20 cellular contexts compared by ENCODE assay signal in the genomic region with DNA sequence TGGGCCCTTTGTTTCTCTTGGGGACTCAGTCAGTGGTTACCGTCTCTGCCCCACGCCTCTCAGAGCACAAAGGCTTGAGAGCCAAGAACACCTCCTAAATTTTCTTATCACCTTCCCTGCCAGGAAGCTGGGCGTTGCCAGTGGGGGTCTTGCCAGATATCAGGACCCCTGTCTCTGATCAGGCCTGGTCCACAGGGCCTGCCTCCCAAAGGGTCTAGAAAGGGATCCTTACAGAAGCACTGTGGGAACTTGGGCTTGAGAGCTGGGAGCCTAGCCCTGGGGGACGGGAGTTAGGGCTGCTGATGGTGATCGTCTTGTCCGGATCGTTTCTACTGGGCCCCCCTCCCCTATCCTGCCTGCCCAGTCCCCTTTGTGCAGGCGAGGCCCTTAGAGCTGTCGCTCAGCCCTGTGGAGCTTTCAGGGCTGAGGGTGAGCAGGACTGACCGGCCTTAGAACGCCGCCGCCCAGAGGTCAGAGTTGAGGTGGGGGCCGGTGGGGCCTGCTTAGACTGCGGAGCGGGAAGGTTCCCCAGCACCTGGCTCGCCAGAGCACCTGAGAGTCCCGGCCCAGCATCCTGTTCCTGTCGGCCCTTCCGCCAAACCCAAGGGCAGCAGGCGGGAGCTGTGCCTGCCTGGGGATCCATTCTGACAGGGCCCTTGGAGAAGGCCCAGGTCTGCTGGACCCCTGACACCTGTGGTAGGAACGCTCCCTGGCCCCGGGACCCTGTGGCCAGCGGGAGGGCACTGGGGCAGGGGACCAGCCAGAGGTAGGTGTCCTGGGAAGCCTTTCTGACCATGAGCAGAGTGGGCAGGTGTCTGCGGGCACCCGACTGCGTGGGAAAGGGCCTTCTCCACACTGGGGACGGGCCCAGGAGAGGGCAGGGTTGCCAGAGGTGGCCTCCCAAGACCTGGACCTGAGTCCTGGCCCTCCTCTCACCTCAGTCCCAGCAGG. TPM values are rescaled to one million over a fixed set of nuclear protein-coding genes. Genes with fewer than 3 reads are reported as not detected.
DNase-seq lines count a peak whose midpoint lies in the region; ATAC-seq, FAIRE-seq and TF ChIP-seq lines count a peak whose summit lies in the region.
"Had no signal": no experiment of that assay in that cellular context is flagged by ENCODE, and none has a peak within 500 bp of the region (broad histone marks: within the 10 kb centered on the region; RNA-seq: fewer than 3 reads in every experiment).

No MANE protein-coding gene starts in this region.

- DNase-seq in Right ventricle myocardium inferior (ENCODE audit: missing footprints), result peak; percentile 61
- DNase-seq in right atrium auricular region (ENCODE audit: low spot score), result no peak
- DNase-seq in activated CD8-positive, alpha-beta memory T cell treated with anti-CD3 and anti-CD28 coated beads, Interleukin-2, amount 50 U/mL, for 48 hours, result peak; percentile 45
- no peak for DNase-seq in neural crest cell (ENCODE audit: low read depth, low spot score)
- DNase-seq in ureter (ENCODE audit: low spot score), result peak; percentile 34
- DNase-seq in hypothalamus (lab: John Stamatoyannopoulos, UW), result no peak
- no peak for DNase-seq in small intestine
- DNase-seq: amniotic stem cell; NCI-H1436; NCI-H446 treated with DMSO at 0.1 percent for 48 hours; NK-92 treated with Interleukin-12 subunit alpha and Interleukin-12 subunit beta, amount 100 ng/mL, for 24 hours; stimulated activated naive CD8-positive, alpha-beta T cell treated with anti-CD3 and anti-CD28 coated beads, Interleukin-15, Interleukin-2, amounts not matched to agents 100 U/mL and 50 U/mL, for 24 hours had no signal

- WGBS in small intestine, 3 donors, result 91% methylated on average over 24 to 28 of the region's 28 CpGs

- no peaks in the 10 kb centered on the region for H3K36me3 ChIP-seq in right atrium auricular region
- H3K36me3 ChIP-seq in small intestine (ENCODE audit: control insufficient read depth in 2 of 2, insufficient read depth in 2 of 2, low read length in 2 of 2), result no peaks in the 10 kb centered on the region
- H3K36me3 ChIP-seq: cardiac muscle cell, upper lobe of left lung had no signal

- TF ChIP-seq CTCF in right atrium auricular region (IDR thresholded peaks at IDR 0.05) (no peak), neural crest cell (conservative IDR thresholded peaks at IDR 0.05) (no peak)

- no peaks in the 10 kb centered on the region for H3K9me3 Mint-ChIP-seq in neural crest cell
- H3K9me3 Mint-ChIP-seq: CD8-positive, alpha-beta T cell had no signal

- intact Hi-C loops in Right ventricle myocardium inferior (cut with DNase I), result no loop called here

- H3K9me3 ChIP-seq in right atrium auricular region (no peaks in the 10 kb centered on the region), small intestine (ENCODE audit: control insufficient read depth, low read depth) (no peaks in the 10 kb centered on the region)
- H3K9me3 ChIP-seq: upper lobe of left lung had no signal

- FAIRE-seq in small intestine (lab: Jason Lieb, UNC), result no peak

- H3K4me3 Mint-ChIP-seq in neural crest cell, result peak overlapping the region; percentile 15
- H3K4me3 Mint-ChIP-seq: CD8-positive, alpha-beta T cell had no signal

- no peaks in the 10 kb centered on the region for H3K27me3 ChIP-seq in right atrium auricular region
- H3K27me3 ChIP-seq in small intestine (ENCODE audit: control insufficient read depth in 2 of 2, insufficient read depth in 2 of 2, low read length in 2 of 2), result no peaks in the 10 kb centered on the region
- H3K27me3 ChIP-seq: cardiac muscle cell, upper lobe of left lung had no signal

- H3K4me1 Mint-ChIP-seq in neural crest cell, result peaks cover 12% of the 10 kb centered on the region

- H3K27ac Mint-ChIP-seq in neural crest cell (ENCODE audit: unreplicated experiment), result peak overlapping the region; percentile 75
- H3K27ac Mint-ChIP-seq: CD8-positive, alpha-beta T cell; progenitor cell of endocrine pancreas had no signal

- no peak for ATAC-seq in Right ventricle myocardium inferior
- ATAC-seq in GM18868 (IDR thresholded peaks at IDR 0.05; ENCODE audit: unreplicated experiment), result no peak
- ATAC-seq: CD8-positive, alpha-beta T cell; esophagus mucosa; stimulated activated naive CD8-positive, alpha-beta T cell treated with anti-CD3 and anti-CD28 coated beads, Interleukin-15, Interleukin-2, amounts not matched to agents 100 U/mL and 50 U/mL, for 24 hours had no signal

- no peaks in the 10 kb centered on the region for H3K27me3 Mint-ChIP-seq in neural crest cell (ENCODE audit: low read depth)
- H3K27me3 Mint-ChIP-seq: progenitor cell of endocrine pancreas had no signal

- H3K27ac ChIP-seq in right atrium auricular region (no peak overlapping the region), small intestine (ENCODE audit: low read depth in 1 of 2, low read length in 1 of 2) (no peak overlapping the region)
- H3K27ac ChIP-seq: cardiac muscle cell, RWPE1, upper lobe of left lung had no signal

- no peaks in the 10 kb centered on the region for H3K36me3 Mint-ChIP-seq in neural crest cell (ENCODE audit: low read depth)

- H3K4me1 ChIP-seq in right atrium auricular region (peaks cover 0 to 9% of the 10 kb centered on the region in 2 donors), small intestine (ENCODE audit: control insufficient read depth in 2 of 2, insufficient read depth in 1 of 2, low read depth in 1 of 2, low read length in 1 of 2) (no peaks in the 10 kb centered on the region)

- no peak overlapping the region for H3K4me3 ChIP-seq in right atrium auricular region
- H3K4me3 ChIP-seq in small intestine (ENCODE audit: low read depth in 1 of 2, low read length in 2 of 2), result no peak overlapping the region
- H3K4me3 ChIP-seq: cardiac muscle cell, upper lobe of left lung had no signal

RNA-seq across cellular contexts. Expression of gene ESPNL, which starts 1.0 kb away (rescaled TPM):
- total RNA-seq in Right ventricle myocardium inferior, result not detected
- 1 to 10 TPM in 1 of 2 donors, under 1 TPM in 1; 0.26 to 2.0 TPM for total RNA-seq in right atrium auricular region
- total RNA-seq in neural crest cell, result 0.16 and 0.40 TPM in 2 replicates
- 2.4 TPM for total RNA-seq in ureter
- polyA plus RNA-seq in small intestine, result under 1 TPM in 2 of 3 donors, not detected in 1; 0.54 to 0.64 TPM
- total RNA-seq: CD8-positive, alpha-beta T cell; H4 had no signal

RNA-seq across cellular contexts. Expression of gene KLHL30, which starts 37.4 kb away (rescaled TPM):
- total RNA-seq in Right ventricle myocardium inferior, result 20.6 TPM
- 10 to 100 TPM; 24.9 to 29.0 TPM for total RNA-seq in right atrium auricular region
- total RNA-seq in neural crest cell, result 0.23 and 0.25 TPM in 2 replicates
- total RNA-seq in ureter, result 2.2 TPM
- polyA plus RNA-seq in small intestine, result under 1 TPM in 1 of 3 donors, not detected in 2; 0.39 TPM
- total RNA-seq: CD8-positive, alpha-beta T cell; H4 had no signal

RNA-seq across cellular contexts. Expression of gene SCLY, which starts 40.3 kb away (rescaled TPM):
- total RNA-seq in Right ventricle myocardium inferior, result 10.8 TPM
- 10 to 100 TPM in 1 of 2 donors, 1 to 10 TPM in 1; 6.5 to 11.3 TPM for total RNA-seq in right atrium auricular region
- 46.1 and 49.8 TPM in 2 replicates for total RNA-seq in neural crest cell
- total RNA-seq in ureter, result 21.6 TPM
- polyA plus RNA-seq in small intestine, result 10 to 100 TPM; 12.7 to 28.8 (median 23.9) TPM

RNA-seq across cellular contexts. Expression of gene ERFE, which starts 57.7 kb away (rescaled TPM):
- total RNA-seq in Right ventricle myocardium inferior (0.51 TPM), right atrium auricular region (1 to 10 TPM in 1 of 2 donors, under 1 TPM in 1; 0.33 to 1.5 TPM), neural crest cell (2.6 and 2.8 TPM in 2 replicates), ureter (1.8 TPM)
- under 1 TPM in 1 of 3 donors, not detected in 2; 0.92 TPM for polyA plus RNA-seq in small intestine
- total RNA-seq: CD8-positive, alpha-beta T cell had no signal

Comparison
In these comparisons a context has a peak if more than half of its experiments do, and no peak if none do; other contexts are left out.
1. DNase-seq: peak in Right ventricle myocardium inferior (single experiment), activated CD8-positive, alpha-beta memory T cell treated with anti-CD3 and anti-CD28 coated beads, Interleukin-2, amount 50 U/mL, for 48 hours (single experiment) and ureter (single experiment); none in right atrium auricular region (single experiment), neural crest cell (single experiment), hypothalamus (0 of 51) and small intestine (single experiment).